ENCODE assay signal across 8 cellular contexts in genomic region chr6:134295953-134296553, GRCh38. TPM values are rescaled to one million over a fixed set of nuclear protein-coding genes. Genes with fewer than 3 reads are reported as not detected.
A peak's percentile ranks its signal among the peaks of the same experiment; 100 is the strongest.
DNase-seq lines count a peak whose midpoint lies in the region; ATAC-seq, FAIRE-seq and TF ChIP-seq lines count a peak whose summit lies in the region.

No MANE protein-coding gene starts in this region.

- H3K36me3 ChIP-seq in adipocyte (ENCODE audit: control insufficient read depth, insufficient read depth, low read length, severe bottlenecking) (no peaks in the 10 kb centered on the region), stomach (no peaks in the 10 kb centered on the region)

- TF ChIP-seq POLR2A in stomach (IDR thresholded peaks at IDR 0.05), result no peak

- DNase-seq in GM19239 (ENCODE audit: insufficient read length, low spot score), result peak; percentile 9
- peak in 57 of 76 experiments; percentile 18 to 90 (median 63) for DNase-seq in HUDEP-2 (lab: John Stamatoyannopoulos, UW; ENCODE audit: unreplicated experiment in 76 of 76)
- DNase-seq in adipocyte (ENCODE audit: low read depth), result peak; percentile 87
- peak; percentile 95 for DNase-seq in hepatic stellate cell (ENCODE audit: low spot score)
- DNase-seq in stomach, result no peak
- no peak for DNase-seq in NCI-H2227 (lab: John Stamatoyannopoulos, UW; ENCODE audit: unreplicated experiment)
- no peak for DNase-seq in stimulated activated naive CD4-positive, alpha-beta T cell treated with Interleukin-2 at 50 U/mL for 16 hours (lab: John Stamatoyannopoulos, UW)

- TF ChIP-seq EP300 in stomach (IDR thresholded peaks at IDR 0.05), result no peak

- 45 to 64% (median 57%) methylated on average over 6 of the region's 6 CpGs for WGBS in stomach, 5 donors

- FAIRE-seq in GM19239 (lab: Jason Lieb, UNC), result peak; percentile 26

- H3K4me3 ChIP-seq in adipocyte (ENCODE audit: low read length) (no peak overlapping the region), stomach (no peak overlapping the region)

- intact Hi-C loops in stomach (cut with DNase I; ENCODE audit: low total_unique reads), result no loop called here

- peak overlapping the region; percentile 3 to 64 (median 43) for H3K27ac ChIP-seq in stomach

- H3K9ac ChIP-seq in adipocyte (ENCODE audit: low read length), result peak overlapping the region; percentile 50

- no peaks in the 10 kb centered on the region for H3K9me3 ChIP-seq in adipocyte (ENCODE audit: control insufficient read depth, low read length)
- no peaks in the 10 kb centered on the region for H3K9me3 ChIP-seq in stomach

- TF ChIP-seq CTCF in stomach (IDR thresholded peaks at IDR 0.05), result no peak

- H3K4me1 ChIP-seq in adipocyte (ENCODE audit: control insufficient read depth, insufficient read depth, low read length), result peaks cover 9% of the 10 kb centered on the region
- H3K4me1 ChIP-seq in stomach, result peaks cover 0 to 25% (median 6%) of the 10 kb centered on the region in 4 donors

- no peak for ATAC-seq in HG02973 (IDR thresholded peaks at IDR 0.05; ENCODE audit: unreplicated experiment)

- H3K27me3 ChIP-seq in adipocyte (replicated peaks; ENCODE audit: control insufficient read depth, insufficient read depth, low read length), result no peaks in the 10 kb centered on the region
- H3K27me3 ChIP-seq in stomach, result no peaks in the 10 kb centered on the region

RNA-seq across cellular contexts. Expression of gene SGK1, which starts 21.9 kb away (rescaled TPM):
- total RNA-seq in stomach, result 100 to 1,000 TPM; 109 to 347 (median 252) TPM
- 100 to 1,000 TPM in 2 of 3 donors, 10 to 100 TPM in 1; 72.3 to 131 (median 111) TPM for polyA plus RNA-seq in stomach

Comparison
In these comparisons a context has a peak if more than half of its experiments do, and no peak if none do; other contexts are left out.
1. DNase-seq: peak in GM19239 (single experiment), HUDEP-2 (57 of 76), adipocyte (single experiment) and hepatic stellate cell (single experiment); none in stomach (single experiment), NCI-H2227 (single experiment) and stimulated activated naive CD4-positive, alpha-beta T cell treated with Interleukin-2 at 50 U/mL for 16 hours (single experiment).